25 cellular contexts compared by ENCODE assay signal in the genomic region with DNA sequence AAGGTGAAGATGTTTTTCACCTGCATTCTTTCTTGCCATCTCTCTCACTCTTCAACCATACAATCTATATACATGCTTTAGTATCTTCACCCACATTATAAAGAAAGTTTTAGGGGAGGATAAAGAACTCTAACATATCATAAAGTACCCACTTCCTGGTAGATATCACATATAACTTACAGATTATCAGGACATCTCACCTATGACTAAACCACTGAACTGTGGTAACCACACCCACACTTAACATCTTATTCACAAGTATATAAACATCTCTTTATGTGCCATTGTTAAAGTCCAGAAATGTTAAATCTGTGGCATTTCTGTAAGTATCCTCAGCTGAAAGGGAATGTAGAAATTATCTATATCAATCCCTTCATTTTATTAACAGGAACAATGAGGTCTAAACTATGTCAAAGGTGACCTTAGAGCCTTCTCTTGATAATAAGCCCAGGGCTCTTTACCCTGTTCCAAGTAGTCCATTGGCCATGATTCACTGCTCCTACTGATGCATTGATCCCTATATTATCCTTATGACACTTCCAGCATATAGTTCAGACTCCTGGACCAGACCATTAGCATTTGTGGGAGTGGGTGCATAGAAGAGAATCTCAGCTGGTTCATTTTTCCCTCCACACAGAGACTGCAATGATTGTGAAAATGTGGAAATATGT.
DNase-seq lines count a peak whose midpoint lies in the region; ATAC-seq, FAIRE-seq and TF ChIP-seq lines count a peak whose summit lies in the region.
"Had no signal": no experiment of that assay in that cellular context is flagged by ENCODE, and none has a peak within 500 bp of the region (broad histone marks: within the 10 kb centered on the region; RNA-seq: fewer than 3 reads in every experiment).

No MANE protein-coding gene starts in this region.

- no peaks in the 10 kb centered on the region for H3K36me3 ChIP-seq in CD8-positive, alpha-beta memory T cell (ENCODE audit: insufficient read depth, low read length)
- H3K36me3 ChIP-seq in bronchial epithelial cell (ENCODE audit: control insufficient read depth, insufficient read depth, low read length) (no peaks in the 10 kb centered on the region), ascending aorta (no peaks in the 10 kb centered on the region)
- H3K36me3 ChIP-seq: HAP-1 had no signal

- peaks cover 22% of the 10 kb centered on the region for H3K4me1 Mint-ChIP-seq in activated CD4-positive, alpha-beta T cell treated with anti-CD3 and anti-CD28 coated beads for 36 hours
- H3K4me1 Mint-ChIP-seq in activated CD4-positive, alpha-beta T cell treated with anti-CD3 and anti-CD28 coated beads, Interleukin-2, amount 10 ng/mL, durations not matched to agents 7 days and 5 days: peaks cover 12% of the 10 kb centered on the region
- peaks cover 25 to 43% (median 35%) of the 10 kb centered on the region in 3 donors for H3K4me1 Mint-ChIP-seq in CD8-positive, alpha-beta memory T cell
- H3K4me1 Mint-ChIP-seq: GM23338 had no signal

- H3K27me3 Mint-ChIP-seq in activated CD4-positive, alpha-beta T cell treated with anti-CD3 and anti-CD28 coated beads for 36 hours: peaks cover 17% of the 10 kb centered on the region
- H3K27me3 Mint-ChIP-seq in activated CD4-positive, alpha-beta T cell treated with anti-CD3 and anti-CD28 coated beads, Interleukin-2, amount 10 ng/mL, durations not matched to agents 7 days and 5 days: peaks cover 5% of the 10 kb centered on the region
- peaks cover 4 to 30% of the 10 kb centered on the region in 2 donors for H3K27me3 Mint-ChIP-seq in CD8-positive, alpha-beta memory T cell

- ATAC-seq in activated CD4-positive, alpha-beta T cell treated with anti-CD3 and anti-CD28 coated beads for 36 hours: peak; percentile 33
- ATAC-seq in left colon: peak; percentile 95
- no peak for ATAC-seq in HG03095 (IDR thresholded peaks at IDR 0.05; ENCODE audit: unreplicated experiment)
- ATAC-seq: GM12878, GM23338 had no signal

- H3K9me3 Mint-ChIP-seq in activated CD4-positive, alpha-beta T cell treated with anti-CD3 and anti-CD28 coated beads for 36 hours (ENCODE audit: low read depth): no peaks in the 10 kb centered on the region
- no peaks in the 10 kb centered on the region for H3K9me3 Mint-ChIP-seq in activated CD4-positive, alpha-beta T cell treated with anti-CD3 and anti-CD28 coated beads, Interleukin-2, amount 10 ng/mL, durations not matched to agents 7 days and 5 days
- H3K9me3 Mint-ChIP-seq in CD8-positive, alpha-beta memory T cell: no peaks in the 10 kb centered on the region
- H3K9me3 Mint-ChIP-seq: GM23338 had no signal

- H3K9me3 ChIP-seq in CD8-positive, alpha-beta memory T cell (ENCODE audit: low read length): no peaks in the 10 kb centered on the region
- H3K9me3 ChIP-seq in ascending aorta: no peaks in the 10 kb centered on the region
- H3K9me3 ChIP-seq: Caco-2, HAP-1 had no signal

- H3K27ac ChIP-seq in CD8-positive, alpha-beta memory T cell (ENCODE audit: low read depth, low read length): no peak overlapping the region
- H3K27ac ChIP-seq in ascending aorta: no peak overlapping the region
- H3K27ac ChIP-seq: RWPE1 had no signal

- intact Hi-C loops in activated CD4-positive, alpha-beta T cell treated with anti-CD3 and anti-CD28 coated beads for 36 hours (cut with DNase I, micrococcal nuclease): no loop called here
- intact Hi-C loops in left colon (cut with DNase I, micrococcal nuclease): no loop called here
- intact Hi-C loops in ascending aorta (cut with DNase I): no loop called here

- no peaks in the 10 kb centered on the region for H3K27me3 ChIP-seq in CD8-positive, alpha-beta memory T cell (ENCODE audit: insufficient read depth, low read length, poor library complexity, severe bottlenecking)
- H3K27me3 ChIP-seq in bronchial epithelial cell (ENCODE audit: control insufficient read depth, insufficient read depth, low read length) (no peaks in the 10 kb centered on the region), ascending aorta (no peaks in the 10 kb centered on the region)

- H3K4me3 ChIP-seq in CD8-positive, alpha-beta memory T cell (ENCODE audit: low read length): no peak overlapping the region
- no peak overlapping the region for H3K4me3 ChIP-seq in bronchial epithelial cell (ENCODE audit: low read depth, low read length)
- no peak overlapping the region for H3K4me3 ChIP-seq in ascending aorta
- H3K4me3 ChIP-seq: GM12878, GM23338, HAP-1 had no signal

- H3K36me3 Mint-ChIP-seq in activated CD4-positive, alpha-beta T cell treated with anti-CD3 and anti-CD28 coated beads for 36 hours (ENCODE audit: low read depth): no peaks in the 10 kb centered on the region
- H3K36me3 Mint-ChIP-seq in activated CD4-positive, alpha-beta T cell treated with anti-CD3 and anti-CD28 coated beads, Interleukin-2, amount 10 ng/mL, durations not matched to agents 7 days and 5 days (ENCODE audit: low read depth): no peaks in the 10 kb centered on the region
- no peaks in the 10 kb centered on the region for H3K36me3 Mint-ChIP-seq in CD8-positive, alpha-beta memory T cell

- H3K4me3 Mint-ChIP-seq in activated CD4-positive, alpha-beta T cell treated with anti-CD3 and anti-CD28 coated beads for 36 hours: no peak overlapping the region
- H3K4me3 Mint-ChIP-seq in activated CD4-positive, alpha-beta T cell treated with anti-CD3 and anti-CD28 coated beads, Interleukin-2, amount 10 ng/mL, durations not matched to agents 7 days and 5 days: no peak overlapping the region
- H3K4me3 Mint-ChIP-seq in CD8-positive, alpha-beta memory T cell: peak overlapping the region in 5 of 7 donors; percentile 5 to 48 (median 13)
- H3K4me3 Mint-ChIP-seq: GM23338 had no signal

- no peak for DNase-seq in activated CD4-positive, alpha-beta T cell treated with anti-CD3 and anti-CD28 coated beads for 36 hours
- DNase-seq in activated CD4-positive, alpha-beta T cell treated with anti-CD3 and anti-CD28 coated beads, Interleukin-2, amount 10 ng/mL, durations not matched to agents 7 days and 5 days: no peak
- DNase-seq in CD8-positive, alpha-beta memory T cell: no peak
- DNase-seq in bronchial epithelial cell (ENCODE audit: low read depth): peak; percentile 6
- DNase-seq in left colon: no peak
- no peak for DNase-seq in ascending aorta (ENCODE audit: low spot score in 2 of 2)
- DNase-seq in GM19238 (ENCODE audit: insufficient read length, low spot score): no peak
- DNase-seq: 8988T; C1 segment of cervical spinal cord; Caco-2; DMS 273 treated with DMSO at 0.1 percent for 48 hours; DMS79 treated with DMSO at 0.1 percent for 48 hours; KBM-7; NCI-H1105; NCI-H2029 treated with DMSO at 0.1 percent for 48 hours; NCI-H226; NCI-H510A treated with DMSO at 0.1 percent for 48 hours; NCI-H774; NK-92 treated with Interleukin-12 subunit alpha and Interleukin-12 subunit beta, amount 100 ng/mL, for 24 hours; SHP77 treated with DMSO at 0.1 percent for 48 hours had no signal

- FAIRE-seq in bronchial epithelial cell (lab: Jason Lieb, UNC): no peak
- FAIRE-seq: GM12878 had no signal

- POLR2A ChIA-PET in activated CD4-positive, alpha-beta T cell treated with anti-CD3 and anti-CD28 coated beads for 36 hours (lab: Charles Lee): no interaction called here
- POLR2A ChIA-PET in activated CD4-positive, alpha-beta T cell treated with anti-CD3 and anti-CD28 coated beads, Interleukin-2, amount 10 ng/mL, durations not matched to agents 7 days and 5 days (lab: Charles Lee): no interaction called here
- POLR2A ChIA-PET in CD8-positive, alpha-beta memory T cell (lab: Charles Lee): no interaction called here

- CTCF ChIA-PET in activated CD4-positive, alpha-beta T cell treated with anti-CD3 and anti-CD28 coated beads for 36 hours (lab: Charles Lee): no interaction called here
- CTCF ChIA-PET in activated CD4-positive, alpha-beta T cell treated with anti-CD3 and anti-CD28 coated beads, Interleukin-2, amount 10 ng/mL, durations not matched to agents 7 days and 5 days (lab: Charles Lee): interaction anchor here (0.6 kb wide), 1 partner anchor 10 kb away, joined by 3 read pairs; no protein-coding TSS in a partner anchor
- CTCF ChIA-PET in CD8-positive, alpha-beta memory T cell (lab: Charles Lee): no interaction called here

- no peak for TF ChIP-seq CTCF in bronchial epithelial cell (IDR thresholded peaks at IDR 0.05; ENCODE audit: insufficient read depth, low read length, severe bottlenecking)
- no peak for TF ChIP-seq CTCF in ascending aorta (IDR thresholded peaks at IDR 0.05)

- no peaks in the 10 kb centered on the region for H3K4me1 ChIP-seq in CD8-positive, alpha-beta memory T cell (ENCODE audit: insufficient read depth, low read length)
- no peaks in the 10 kb centered on the region for H3K4me1 ChIP-seq in ascending aorta
- H3K4me1 ChIP-seq: Caco-2, HAP-1 had no signal

- no peak overlapping the region for H3K27ac Mint-ChIP-seq in activated CD4-positive, alpha-beta T cell treated with anti-CD3 and anti-CD28 coated beads for 36 hours
- no peak overlapping the region for H3K27ac Mint-ChIP-seq in activated CD4-positive, alpha-beta T cell treated with anti-CD3 and anti-CD28 coated beads, Interleukin-2, amount 10 ng/mL, durations not matched to agents 7 days and 5 days
- H3K27ac Mint-ChIP-seq in CD8-positive, alpha-beta memory T cell: peak overlapping the region in 6 of 8 donors; percentile 6 to 92 (median 68)
- H3K27ac Mint-ChIP-seq: GM23338 had no signal

Comparison
In these comparisons a context has a peak if more than half of its experiments do, and no peak if none do; other contexts are left out.
1. H3K27ac Mint-ChIP-seq: peak in CD8-positive, alpha-beta memory T cell (6 of 8); none in activated CD4-positive, alpha-beta T cell treated with anti-CD3 and anti-CD28 coated beads for 36 hours (single experiment) and activated CD4-positive, alpha-beta T cell treated with anti-CD3 and anti-CD28 coated beads, Interleukin-2, amount 10 ng/mL, durations not matched to agents 7 days and 5 days (single experiment).
2. H3K4me3 Mint-ChIP-seq: peak in CD8-positive, alpha-beta memory T cell (5 of 7); none in activated CD4-positive, alpha-beta T cell treated with anti-CD3 and anti-CD28 coated beads for 36 hours (single experiment) and activated CD4-positive, alpha-beta T cell treated with anti-CD3 and anti-CD28 coated beads, Interleukin-2, amount 10 ng/mL, durations not matched to agents 7 days and 5 days (single experiment).